In the genomic region with DNA sequence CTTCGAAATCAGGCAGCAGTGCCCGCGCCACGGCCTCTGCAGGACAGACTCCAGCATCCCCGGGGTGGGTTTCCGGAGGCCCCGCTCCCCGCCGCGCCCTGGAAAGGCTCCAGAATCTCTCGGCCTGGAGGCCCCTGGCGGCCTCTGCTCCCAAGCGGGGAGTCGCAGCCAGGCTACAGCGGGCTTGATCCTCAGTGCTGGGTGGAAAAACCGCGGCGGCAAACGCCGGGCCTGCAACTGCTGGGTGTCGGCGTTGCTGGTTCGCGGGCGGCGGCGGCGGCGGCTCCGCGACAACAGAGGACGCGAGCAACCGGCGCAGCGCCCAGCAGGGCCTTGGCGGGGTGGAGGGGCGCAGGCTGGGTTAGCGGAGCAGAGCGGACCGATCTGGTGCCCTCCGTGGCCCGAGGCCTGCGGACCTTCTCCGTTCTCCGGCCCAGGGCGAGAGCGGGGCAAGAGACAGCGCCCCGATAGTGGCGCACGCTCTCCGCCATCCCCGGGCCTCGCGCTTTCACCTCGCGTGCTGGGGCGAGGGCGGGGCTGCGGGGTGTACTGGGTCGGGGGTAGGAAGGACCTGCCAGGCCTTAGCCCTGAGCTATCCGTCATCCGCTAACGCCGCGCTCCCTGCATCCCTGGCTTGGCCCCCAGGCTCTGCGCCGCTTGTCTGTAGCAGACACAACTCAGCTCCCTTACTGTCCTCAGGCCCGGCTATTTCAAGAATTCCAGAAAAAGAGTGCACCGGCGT, we compare ENCODE assay signal across 8 cellular contexts. TPM values are rescaled to one million over a fixed set of nuclear protein-coding genes. Genes with fewer than 3 reads are reported as not detected.
A peak's percentile ranks its signal among the peaks of the same experiment; 100 is the strongest.
DNase-seq lines count a peak whose midpoint lies in the region; ATAC-seq and TF ChIP-seq lines count a peak whose summit lies in the region.

No MANE protein-coding gene starts in this region.

- peaks cover 37% of the 10 kb centered on the region for H3K4me1 Mint-ChIP-seq in T-helper 17 cell

- H3K36me3 ChIP-seq in rectal smooth muscle tissue (ENCODE audit: control insufficient read depth, insufficient read depth, low read length) (no peaks in the 10 kb centered on the region), vagina (no peaks in the 10 kb centered on the region)

- H3K27ac ChIP-seq in right cardiac atrium (ENCODE audit: low read length) (peak overlapping the region; percentile 73), rectal smooth muscle tissue (ENCODE audit: low read depth, low read length) (peak overlapping the region; percentile 94), vagina (peak overlapping the region; percentile 95)

- intact Hi-C loops in right cardiac atrium (cut with DNase I): loop anchor here in 1 of 4 donors (10.0 kb wide), 1 partner anchor 83 kb away; no protein-coding TSS in a partner anchor
- intact Hi-C loops in vagina (cut with DNase I): no loop called here

- H3K9me3 ChIP-seq in T-helper 17 cell (ENCODE audit: control insufficient read depth, low read length, poor library complexity, severe bottlenecking): no peaks in the 10 kb centered on the region
- no peaks in the 10 kb centered on the region for H3K9me3 ChIP-seq in right cardiac atrium (ENCODE audit: control insufficient read depth, low read length)
- H3K9me3 ChIP-seq in vagina: no peaks in the 10 kb centered on the region

- peak overlapping the region; percentile 89 for H3K4me3 Mint-ChIP-seq in T-helper 17 cell

- TF ChIP-seq CTCF in vagina (IDR thresholded peaks at IDR 0.05): peak in 1 of 3 experiments; percentile 27

- H3K9ac ChIP-seq in rectal smooth muscle tissue (ENCODE audit: low read length): peak overlapping the region; percentile 79

- H3K27me3 ChIP-seq in right cardiac atrium (ENCODE audit: control insufficient read depth, insufficient read depth): no peaks in the 10 kb centered on the region
- H3K27me3 ChIP-seq in rectal smooth muscle tissue (ENCODE audit: control insufficient read depth, insufficient read depth, low read length): no peaks in the 10 kb centered on the region
- no peaks in the 10 kb centered on the region for H3K27me3 ChIP-seq in vagina

- H3K27ac Mint-ChIP-seq in T-helper 17 cell: peak overlapping the region; percentile 99

- TF ChIP-seq POLR2A in vagina (IDR thresholded peaks at IDR 0.05): peak in 1 of 2 donors; percentile 5

- WGBS in right cardiac atrium: under 1% methylated on average over 72 of the region's 72 CpGs

- H3K4me1 ChIP-seq in right cardiac atrium (ENCODE audit: control insufficient read depth, insufficient read depth, low read length) (no peaks in the 10 kb centered on the region), rectal smooth muscle tissue (ENCODE audit: control insufficient read depth, insufficient read depth, low read length) (peaks cover 12% of the 10 kb centered on the region), vagina (peaks cover 39% of the 10 kb centered on the region)

- H3K27me3 Mint-ChIP-seq in T-helper 17 cell: no peaks in the 10 kb centered on the region

- H3K36me3 Mint-ChIP-seq in T-helper 17 cell (ENCODE audit: low read depth): peaks cover 3% of the 10 kb centered on the region

- peak overlapping the region; percentile 48 for H3K4me3 ChIP-seq in right cardiac atrium (ENCODE audit: low read length)
- H3K4me3 ChIP-seq in rectal smooth muscle tissue (ENCODE audit: low read length): peak overlapping the region; percentile 82
- peak overlapping the region; percentile 69 to 70 for H3K4me3 ChIP-seq in vagina

- DNase-seq in DMS153 (lab: John Stamatoyannopoulos, UW) (peak; percentile 79), KG1 (lab: John Stamatoyannopoulos, UW) (peak; percentile 61), T-helper 17 cell (peak; percentile 52 to 55 (median 55)), amygdala (lab: John Stamatoyannopoulos, UW) (peak in 54 of 56 donors; percentile 11 to 86 (median 68)), right cardiac atrium (peak; percentile 74 to 89 (median 88)), vagina (ENCODE audit: extremely low spot score in 2 of 2) (no peak)

- ATAC-seq in GM21423 (IDR thresholded peaks at IDR 0.05; ENCODE audit: unreplicated experiment): peak; percentile 26
- ATAC-seq in T-helper 17 cell: peak; percentile 40
- ATAC-seq in right cardiac atrium: peak; percentile 61 to 63

RNA-seq across cellular contexts. Expression of gene ZNF292, which starts 3.4 kb away (rescaled TPM):
- total RNA-seq in T-helper 17 cell: 100 to 1,000 TPM in 1 of 2 donors, 10 to 100 TPM in 1; 88.3 to 103 TPM
- total RNA-seq in right cardiac atrium: 10 to 100 TPM; 46.7 to 58.3 (median 48.7) TPM
- 5.8 TPM for polyA plus RNA-seq in right cardiac atrium
- total RNA-seq in vagina: 41.5 TPM

RNA-seq across cellular contexts. Expression of gene CGA, which starts 57.1 kb away (rescaled TPM):
- under 1 TPM in 1 of 2 donors, not detected in 1; 0.40 TPM for total RNA-seq in T-helper 17 cell
- total RNA-seq in right cardiac atrium: under 1 TPM in 2 of 4 donors, not detected in 2; 0.50 to 0.94 TPM
- 0.41 TPM for polyA plus RNA-seq in right cardiac atrium
- not detected for total RNA-seq in vagina

Comparison
In these comparisons a context has a peak if more than half of its experiments do, and no peak if none do; other contexts are left out.
1. DNase-seq: peak in DMS153 (single experiment), KG1 (single experiment), T-helper 17 cell (3 of 3), amygdala (54 of 56) and right cardiac atrium (3 of 3); none in vagina (0 of 2).
2. Peak in every context shown above with its lines, with median percentiles within 50 percentile points of each other: ATAC-seq, H3K27ac ChIP-seq and H3K4me3 ChIP-seq.